In genomic region chr12:6430124-6430989, GRCh38 we compare ENCODE assay signal across 8 cellular contexts. TPM values are rescaled to one million over a fixed set of nuclear protein-coding genes. Genes with fewer than 3 reads are reported as not detected.
A peak's percentile ranks its signal among the peaks of the same experiment; 100 is the strongest.
DNase-seq lines count a peak whose midpoint lies in the region; ATAC-seq and TF ChIP-seq lines count a peak whose summit lies in the region.

No MANE protein-coding gene starts in this region.

- DNase-seq in NCI-H2171 treated with DMSO at 0.1 percent for 48 hours (lab: John Stamatoyannopoulos, UW) (peak; percentile 45), NCI-H2171 (lab: John Stamatoyannopoulos, UW) (no peak), SHP77 treated with DMSO at 0.1 percent for 48 hours (lab: John Stamatoyannopoulos, UW) (peak; percentile 10), body of pancreas (peak; percentile 69 to 81 (median 78)), kidney epithelial cell (ENCODE audit: low read depth) (peak; percentile 58), spleen (no peak), NCI-H1092 (lab: John Stamatoyannopoulos, UW) (no peak), immature natural killer cell (no peak)

- peak overlapping the region in 2 of 4 donors; percentile 36 to 44 for H3K27ac ChIP-seq in body of pancreas
- H3K27ac ChIP-seq in spleen: peak overlapping the region; percentile 27 to 80 (median 73)

- no peak for TF ChIP-seq POLR2A in body of pancreas (IDR thresholded peaks at IDR 0.05)
- no peak for TF ChIP-seq POLR2A in spleen (IDR thresholded peaks at IDR 0.05)

- H3K4me1 ChIP-seq in body of pancreas: peaks cover 5% of the 10 kb centered on the region
- peaks cover 23 to 86% (median 64%) of the 10 kb centered on the region in 6 donors for H3K4me1 ChIP-seq in spleen

- ATAC-seq in body of pancreas: peak; percentile 85

- 29 to 32% methylated on average over 19 of the region's 19 CpGs for WGBS in body of pancreas, 2 donors
- WGBS in spleen, 5 donors: 23 to 30% (median 24%) methylated on average over 19 of the region's 19 CpGs

- intact Hi-C loops in body of pancreas (cut with DNase I): no loop called here
- intact Hi-C loops in spleen (cut with DNase I; ENCODE audit: low total_unique reads): no loop called here

- H3K36me3 ChIP-seq in body of pancreas (replicated peaks in 1 of 2; ENCODE audit: insufficient read depth in 1 of 2, low read depth in 2 of 2): no peaks in the 10 kb centered on the region
- H3K36me3 ChIP-seq in kidney epithelial cell (ENCODE audit: control insufficient read depth, insufficient read depth, low read length): no peaks in the 10 kb centered on the region
- H3K36me3 ChIP-seq in spleen: no peaks in the 10 kb centered on the region

- TF ChIP-seq CTCF in body of pancreas (IDR thresholded peaks at IDR 0.05) (no peak), kidney epithelial cell (IDR thresholded peaks at IDR 0.05; ENCODE audit: insufficient read depth, low read length, poor library complexity, severe bottlenecking) (no peak), spleen (IDR thresholded peaks at IDR 0.05 in 8 of 11, conservative IDR thresholded peaks at IDR 0.05 in 3 of 11) (no peak)

- H3K27me3 ChIP-seq in body of pancreas (no peaks in the 10 kb centered on the region), kidney epithelial cell (ENCODE audit: control insufficient read depth, insufficient read depth, low read length) (no peaks in the 10 kb centered on the region), spleen (replicated peaks in 1 of 7) (no peaks in the 10 kb centered on the region)

- no peaks in the 10 kb centered on the region for H3K36me3 Mint-ChIP-seq in immature natural killer cell

- H3K4me3 ChIP-seq in body of pancreas (no peak overlapping the region), kidney epithelial cell (ENCODE audit: low read depth, low read length) (no peak overlapping the region), spleen (peak overlapping the region in 2 of 8 donors; percentile 16 to 40)

- peaks cover 3 to 9% (median 6%) of the 10 kb centered on the region in 3 donors for H3K27me3 Mint-ChIP-seq in immature natural killer cell (ENCODE audit: low read depth in 3 of 3)

- no peaks in the 10 kb centered on the region for H3K9me3 Mint-ChIP-seq in immature natural killer cell

- H3K9me3 ChIP-seq in body of pancreas: no peaks in the 10 kb centered on the region
- H3K9me3 ChIP-seq in spleen: no peaks in the 10 kb centered on the region

- peak overlapping the region in 1 of 6 donors; percentile 57 for H3K27ac Mint-ChIP-seq in immature natural killer cell

- H3K4me1 Mint-ChIP-seq in immature natural killer cell: peaks cover 28 to 33% of the 10 kb centered on the region in 2 donors

- H3K4me3 Mint-ChIP-seq in immature natural killer cell: peak overlapping the region in 1 of 5 donors; percentile 57

RNA-seq across cellular contexts. Expression of gene CD27, which starts 14.4 kb away (rescaled TPM):
- not detected for total RNA-seq in body of pancreas
- total RNA-seq in kidney epithelial cell: not detected in 2 replicates
- total RNA-seq in spleen: 10 to 100 TPM; 49.2 to 97.2 (median 59.2) TPM
- 100 to 1,000 TPM; 128 to 193 (median 178) TPM for polyA plus RNA-seq in spleen
- polyA plus RNA-seq in immature natural killer cell: 10 to 100 TPM; 17.0 to 28.5 (median 25.4) TPM

RNA-seq across cellular contexts. Expression of gene TAPBPL, which starts 21.5 kb away (rescaled TPM):
- total RNA-seq in body of pancreas (10 to 100 TPM; 14.5 to 36.3 TPM), kidney epithelial cell (14.4 and 18.9 TPM in 2 replicates), spleen (10 to 100 TPM; 35.6 to 50.1 (median 42.0) TPM)
- polyA plus RNA-seq in spleen (10 to 100 TPM; 15.0 to 17.1 (median 15.9) TPM), immature natural killer cell (100 to 1,000 TPM; 205 to 276 (median 259) TPM)

RNA-seq across cellular contexts. Expression of gene VAMP1, which starts 40.1 kb away (rescaled TPM):
- 1 to 10 TPM; 2.9 to 5.9 TPM for total RNA-seq in body of pancreas
- 1.6 and 4.8 TPM in 2 replicates for total RNA-seq in kidney epithelial cell
- 10 to 100 TPM; 18.5 to 32.5 (median 24.2) TPM for total RNA-seq in spleen
- polyA plus RNA-seq in spleen: 10 to 100 TPM; 11.0 to 20.7 (median 17.9) TPM
- 1 to 10 TPM; 7.8 to 9.7 (median 8.4) TPM for polyA plus RNA-seq in immature natural killer cell

RNA-seq across cellular contexts. Expression of gene LTBR, which starts 46.4 kb away (rescaled TPM):
- 100 to 1,000 TPM; 111 to 173 TPM for total RNA-seq in body of pancreas
- 134 and 219 TPM in 2 replicates for total RNA-seq in kidney epithelial cell
- total RNA-seq in spleen: 100 to 1,000 TPM in 3 of 7 donors, 10 to 100 TPM in 4; 49.0 to 155 (median 87.8) TPM
- 10 to 100 TPM; 14.4 to 29.2 (median 15.7) TPM for polyA plus RNA-seq in spleen
- 1 to 10 TPM; 1.2 to 3.6 (median 2.8) TPM for polyA plus RNA-seq in immature natural killer cell

RNA-seq across cellular contexts. Expression of gene SCNN1A, which starts 55.0 kb away (rescaled TPM):
- total RNA-seq in body of pancreas (100 to 1,000 TPM in 1 of 2 donors, 10 to 100 TPM in 1; 62.5 to 112 TPM), kidney epithelial cell (10.4 and 11.1 TPM in 2 replicates), spleen (1 to 10 TPM in 6 of 7 donors, under 1 TPM in 1; 0.84 to 8.6 (median 2.0) TPM)
- polyA plus RNA-seq in spleen (under 1 TPM; 0.17 to 0.22 (median 0.18) TPM), immature natural killer cell (under 1 TPM in 2 of 3 donors, not detected in 1; 0.10 to 0.64 TPM)

Comparison
In these comparisons a context has a peak if more than half of its experiments do, and no peak if none do; other contexts are left out.
1. DNase-seq: peak in NCI-H2171 treated with DMSO at 0.1 percent for 48 hours (single experiment), SHP77 treated with DMSO at 0.1 percent for 48 hours (single experiment), body of pancreas (4 of 4) and kidney epithelial cell (single experiment); none in NCI-H2171 (single experiment), spleen (single experiment), NCI-H1092 (single experiment) and immature natural killer cell (0 of 3).
2. RNA of gene CD27, which starts 14.4 kb away (total RNA-seq): 49.2 to 97.2 TPM in spleen; not detected in body of pancreas and not detected in kidney epithelial cell; every median in the first group is over 10 times any median in the second.